Comparison of ENCODE assay signal across 8 cellular contexts in genomic region chr9:116549061-116549664, GRCh38.
DNase-seq lines count a peak whose midpoint lies in the region; ATAC-seq and TF ChIP-seq lines count a peak whose summit lies in the region.

No MANE protein-coding gene starts in this region.

- H3K4me1 Mint-ChIP-seq in Calu3 (ENCODE audit: low read depth, unreplicated experiment) (peaks cover 10% of the 10 kb centered on the region), osteocyte (ENCODE audit: unreplicated experiment) (peaks cover 2% of the 10 kb centered on the region)

- TF ChIP-seq CTCF in Calu3 (IDR thresholded peaks at IDR 0.05; ENCODE audit: unreplicated experiment), result no peak
- no peak for TF ChIP-seq CTCF in PC-9 (conservative IDR thresholded peaks at IDR 0.05)
- TF ChIP-seq CTCF in osteocyte (IDR thresholded peaks at IDR 0.05), result no peak

- H3F3A ChIP-seq in PC-9 (ENCODE audit: insufficient read depth, low read depth), result peaks cover 12% of the 10 kb centered on the region

- no peaks in the 10 kb centered on the region for H3K79me2 ChIP-seq in PC-9 (ENCODE audit: low read depth)

- POLR2A ChIA-PET in PC-9 (lab: Charles Lee; ENCODE audit: unreplicated experiment), result interaction anchor here (0.7 kb wide), 1 partner anchor 101 kb away, joined by 5 read pairs; no protein-coding TSS in a partner anchor

- CTCF ChIA-PET in Calu3 (lab: Charles Lee) (interaction anchor here (0.6 kb wide), 1 partner anchor 955 kb away, joined by 3 read pairs; no protein-coding TSS in a partner anchor), PC-9 (lab: Charles Lee) (interaction anchor here (0.7 kb wide), 1 partner anchor 735 kb away, joined by 15 read pairs; no protein-coding TSS in a partner anchor)

- peak overlapping the region; percentile 59 for H3K27ac ChIP-seq in PC-9

- ATAC-seq in HG02623 (IDR thresholded peaks at IDR 0.05; ENCODE audit: unreplicated experiment) (no peak), HG03571 (IDR thresholded peaks at IDR 0.05; ENCODE audit: unreplicated experiment) (no peak), HG02938 (IDR thresholded peaks at IDR 0.05; ENCODE audit: unreplicated experiment) (no peak)

- DNase-seq in Calu3, result peak; percentile 66
- DNase-seq in PC-9, result peak; percentile 80 to 94
- peak; percentile 95 for DNase-seq in fibroblast of gingiva (ENCODE audit: low read depth)
- DNase-seq in osteocyte (ENCODE audit: extremely low spot score, unreplicated experiment), result no peak
- no peak for DNase-seq in NCI-H2171 (lab: John Stamatoyannopoulos, UW)

- H3K27me3 Mint-ChIP-seq in Calu3 (ENCODE audit: unreplicated experiment) (no peaks in the 10 kb centered on the region), osteocyte (ENCODE audit: unreplicated experiment) (no peaks in the 10 kb centered on the region)

- no peaks in the 10 kb centered on the region for H4K20me1 ChIP-seq in PC-9 (ENCODE audit: insufficient read depth)

- H3K4me2 ChIP-seq in PC-9, result peak overlapping the region; percentile 42

- H3K27me3 ChIP-seq in PC-9 (ENCODE audit: insufficient read depth, low read depth), result no peaks in the 10 kb centered on the region

- intact Hi-C loops in Calu3 (cut with micrococcal nuclease; ENCODE audit: unreplicated experiment) (no loop called here), PC-9 (cut with micrococcal nuclease; ENCODE audit: unreplicated experiment) (loop anchor here (10.0 kb wide), 1 partner anchor 124 kb away; no protein-coding TSS in a partner anchor)

- no peaks in the 10 kb centered on the region for H3K9me2 ChIP-seq in PC-9 (ENCODE audit: insufficient read depth)

- no peaks in the 10 kb centered on the region for H3K9me3 Mint-ChIP-seq in Calu3 (ENCODE audit: low read depth, unreplicated experiment)
- H3K9me3 Mint-ChIP-seq in osteocyte (ENCODE audit: unreplicated experiment), result no peaks in the 10 kb centered on the region

- BruUV-seq in Calu3 (replicated peaks; lab: Mats Ljungman, UMichigan) (no TSS peak), PC-9 (replicated peaks; lab: Mats Ljungman, UMichigan) (no TSS peak)

- H3K4me3 ChIP-seq in PC-9, result no peak overlapping the region

- H3K36me3 Mint-ChIP-seq in Calu3 (ENCODE audit: insufficient read depth, unreplicated experiment), result no peaks in the 10 kb centered on the region
- no peaks in the 10 kb centered on the region for H3K36me3 Mint-ChIP-seq in osteocyte (ENCODE audit: unreplicated experiment)

- no peaks in the 10 kb centered on the region for H3K9me3 ChIP-seq in PC-9 (ENCODE audit: insufficient read depth, low read depth)

- H2AFZ ChIP-seq in PC-9, result no peak overlapping the region; the same call in 1 of the 2 replicates

- H3K4me3 Mint-ChIP-seq in Calu3 (ENCODE audit: low read depth, unreplicated experiment) (no peak overlapping the region), osteocyte (ENCODE audit: unreplicated experiment) (no peak overlapping the region)

- H3K27ac Mint-ChIP-seq in Calu3 (ENCODE audit: unreplicated experiment) (peak overlapping the region; percentile 13), osteocyte (ENCODE audit: unreplicated experiment) (peak overlapping the region; percentile 62)

- H3K36me3 ChIP-seq in PC-9 (ENCODE audit: low read depth), result no peaks in the 10 kb centered on the region

- peaks cover 50% of the 10 kb centered on the region for H3K4me1 ChIP-seq in PC-9 (replicated peaks; ENCODE audit: insufficient read depth)

Comparison
In these comparisons a context has a peak if more than half of its experiments do, and no peak if none do; other contexts are left out.
1. DNase-seq: peak in Calu3 (single experiment), PC-9 (2 of 2) and fibroblast of gingiva (single experiment); none in osteocyte (single experiment) and NCI-H2171 (single experiment).